ENCODE assay signal across 9 cellular contexts in genomic region chr6:5025911-5026819, GRCh38. TPM values are rescaled to one million over a fixed set of nuclear protein-coding genes. Genes with fewer than 3 reads are reported as not detected.
DNase-seq lines count a peak whose midpoint lies in the region; ATAC-seq, FAIRE-seq and TF ChIP-seq lines count a peak whose summit lies in the region.
"Had no signal": no experiment of that assay in that cellular context is flagged by ENCODE, and none has a peak within 500 bp of the region (broad histone marks: within the 10 kb centered on the region; RNA-seq: fewer than 3 reads in every experiment).

No MANE protein-coding gene starts in this region.

- no peak overlapping the region for H3K27ac Mint-ChIP-seq in stimulated activated effector memory CD8-positive, alpha-beta T cell treated with anti-CD3 and anti-CD28 coated beads, Interleukin-12 subunit alpha, Interleukin-12 subunit beta, amount 100 ng/mL, for 72 hours

- H3K36me3 Mint-ChIP-seq in stimulated activated effector memory CD8-positive, alpha-beta T cell treated with anti-CD3 and anti-CD28 coated beads, Interleukin-12 subunit alpha, Interleukin-12 subunit beta, amount 100 ng/mL, for 72 hours: no peaks in the 10 kb centered on the region

- no peak for TF ChIP-seq CTCF in coronary artery (IDR thresholded peaks at IDR 0.05)

- ATAC-seq in left colon: peak; percentile 75
- ATAC-seq in stimulated activated effector memory CD8-positive, alpha-beta T cell treated with anti-CD3 and anti-CD28 coated beads, Interleukin-12 subunit alpha, Interleukin-12 subunit beta, amount 100 ng/mL, for 72 hours: no peak
- ATAC-seq in GM19324 (IDR thresholded peaks at IDR 0.05; ENCODE audit: low FRiP score, unreplicated experiment): no peak
- ATAC-seq in GM18868 (IDR thresholded peaks at IDR 0.05; ENCODE audit: unreplicated experiment): no peak

- H3K9me3 Mint-ChIP-seq in stimulated activated effector memory CD8-positive, alpha-beta T cell treated with anti-CD3 and anti-CD28 coated beads, Interleukin-12 subunit alpha, Interleukin-12 subunit beta, amount 100 ng/mL, for 72 hours: no peaks in the 10 kb centered on the region

- intact Hi-C loops in left colon (cut with DNase I, micrococcal nuclease): no loop called here

- no peak for TF ChIP-seq POLR2A in GM12892 (IDR thresholded peaks at IDR 0.05; ENCODE audit: low read depth, low read length)

- peak overlapping the region; percentile 69 for H3K4me3 ChIP-seq in coronary artery

- H3K27ac ChIP-seq in coronary artery: peak overlapping the region; percentile 66 to 77

- H3K4me1 Mint-ChIP-seq in stimulated activated effector memory CD8-positive, alpha-beta T cell treated with anti-CD3 and anti-CD28 coated beads, Interleukin-12 subunit alpha, Interleukin-12 subunit beta, amount 100 ng/mL, for 72 hours: peaks cover 15% of the 10 kb centered on the region

- POLR2A ChIA-PET in HEK293T (lab: Yijun Ruan, JAX): interaction anchor here (0.9 to 2.0 kb wide), 6 partner anchors 10 to 704 kb away, joined by 3 to 10 read pairs (median 4); partner anchors contain the start of gene RPP40

- FAIRE-seq in GM12892 (lab: Jason Lieb, UNC): no peak

- CTCF ChIA-PET in HEK293T (lab: Yijun Ruan, JAX): no interaction called here

- DNase-seq in HEK293T (ENCODE audit: extremely low spot score): peak; percentile 63
- DNase-seq in NCI-H82 (lab: John Stamatoyannopoulos, UW): peak; percentile 79
- peak; percentile 82 for DNase-seq in coronary artery (ENCODE audit: low spot score)
- peak; percentile 57 to 65 for DNase-seq in left colon
- DNase-seq in stimulated activated effector memory CD8-positive, alpha-beta T cell treated with anti-CD3 and anti-CD28 coated beads, Interleukin-12 subunit alpha, Interleukin-12 subunit beta, amount 100 ng/mL, for 72 hours (ENCODE audit: low spot score in 2 of 2): no peak
- DNase-seq in GM12892 (ENCODE audit: insufficient read length): no peak

- H3K4me3 Mint-ChIP-seq in stimulated activated effector memory CD8-positive, alpha-beta T cell treated with anti-CD3 and anti-CD28 coated beads, Interleukin-12 subunit alpha, Interleukin-12 subunit beta, amount 100 ng/mL, for 72 hours: peak overlapping the region; percentile 38

TF ChIP-seq in HEK293T, 16 proteins besides CTCF, POLR2A, EP300 and RAD21:
- TF ChIP-seq L3MBTL2 (conservative IDR thresholded peaks at IDR 0.05) (peak; percentile 50; the same call in 1 of the 2 replicates), ZNF384 (IDR thresholded peaks at IDR 0.05) (no peak), TARDBP (IDR thresholded peaks at IDR 0.05) (no peak), PKNOX1 (IDR thresholded peaks at IDR 0.05) (peak; percentile 35; the same call in 1 of the 2 replicates)

RNA-seq across cellular contexts. Expression of gene RPP40, which starts 22.3 kb away (rescaled TPM):
- 1 to 10 TPM; 3.3 to 3.4 TPM for total RNA-seq in left colon
- polyA plus RNA-seq in GM12892 (2012; ENCODE audit: missing spikeins): 9.3 TPM

RNA-seq across cellular contexts. Expression of gene PPP1R3G, which starts 59.0 kb away (rescaled TPM):
- total RNA-seq in left colon: 1 to 10 TPM in 1 of 2 donors, under 1 TPM in 1; 0.98 to 1.6 TPM
- 0.83 TPM for polyA plus RNA-seq in GM12892 (2012; ENCODE audit: missing spikeins)
- total RNA-seq: T-helper 1 cell treated with Interleukin-12 subunit alpha and Interleukin-12 subunit beta and Interleukin-4 antibody, amounts not matched to agents 30 ng/mL and 1 ng/mL, for 36 hours had no signal

Comparison
In these comparisons a context has a peak if more than half of its experiments do, and no peak if none do; other contexts are left out.
1. DNase-seq: peak in HEK293T (single experiment), NCI-H82 (single experiment), coronary artery (single experiment) and left colon (2 of 2); none in stimulated activated effector memory CD8-positive, alpha-beta T cell treated with anti-CD3 and anti-CD28 coated beads, Interleukin-12 subunit alpha, Interleukin-12 subunit beta, amount 100 ng/mL, for 72 hours (0 of 2) and GM12892 (single experiment).